Comparison of ENCODE assay signal across 9 cellular contexts in genomic region chr1:226940806-226941067, GRCh38. TPM values are rescaled to one million over a fixed set of nuclear protein-coding genes. Genes with fewer than 3 reads are reported as not detected.
A peak's percentile ranks its signal among the peaks of the same experiment; 100 is the strongest.
DNase-seq lines count a peak whose midpoint lies in the region; ATAC-seq, FAIRE-seq and TF ChIP-seq lines count a peak whose summit lies in the region.
"Had no signal": no experiment of that assay in that cellular context is flagged by ENCODE, and none has a peak within 500 bp of the region (broad histone marks: within the 10 kb centered on the region; RNA-seq: fewer than 3 reads in every experiment).

No MANE protein-coding gene starts in this region.

- H3K36me3 ChIP-seq in SK-N-SH (replicated peaks in 1 of 2; ENCODE audit: control insufficient read depth in 1 of 2, insufficient read depth in 2 of 2, low read length in 1 of 2) (no peaks in the 10 kb centered on the region), kidney (ENCODE audit: control insufficient read depth in 1 of 2, insufficient read depth in 2 of 2, low read length in 2 of 2) (no peaks in the 10 kb centered on the region), stomach smooth muscle (ENCODE audit: control insufficient read depth in 2 of 2, insufficient read depth in 2 of 2, low read length in 2 of 2) (no peaks in the 10 kb centered on the region)

- POLR2A ChIA-PET in SK-N-SH (lab: Yijun Ruan, JAX) = interaction anchor here (1.0 kb wide), 1 partner anchor 378 kb away, joined by 3 read pairs; the partner anchor contains the start of gene CDC42BPA

- H3K4me1 ChIP-seq in SK-N-SH (ENCODE audit: control insufficient read depth in 1 of 2, insufficient read depth in 2 of 2, low read depth in 1 of 2, low read length in 1 of 2) (peaks cover 4 to 15% of the 10 kb centered on the region in 2 experiments; a peak in 2 of 4 replicates), kidney (ENCODE audit: control insufficient read depth in 1 of 2, insufficient read depth in 1 of 2, low read depth in 1 of 2, low read length in 2 of 2) (peaks cover 28 to 40% of the 10 kb centered on the region in 2 donors), stomach smooth muscle (ENCODE audit: control insufficient read depth, insufficient read depth, low read length) (peaks cover 55% of the 10 kb centered on the region)

- no peaks in the 10 kb centered on the region for H3K79me2 ChIP-seq in SK-N-SH (ENCODE audit: insufficient read depth)

- no peaks in the 10 kb centered on the region for H3K36me3 Mint-ChIP-seq in activated naive CD8-positive, alpha-beta T cell

- DNase-seq in SK-N-SH (no peak), kidney (no peak), GM10266 (ENCODE audit: extremely low spot score) (no peak), hippocampal formation (lab: John Stamatoyannopoulos, UW) (no peak)

- H3K9me3 Mint-ChIP-seq in activated naive CD8-positive, alpha-beta T cell (ENCODE audit: low read depth) = no peaks in the 10 kb centered on the region

- H3K27ac ChIP-seq in SK-N-SH (ENCODE audit: low read depth in 2 of 2, low read length in 1 of 2) = no peak overlapping the region
- no peak overlapping the region for H3K27ac ChIP-seq in kidney (ENCODE audit: low read depth in 2 of 2, low read length in 2 of 2)
- H3K27ac ChIP-seq in stomach smooth muscle (ENCODE audit: low read length) = no peak overlapping the region

- WGBS in SK-N-SH (ENCODE audit: low lambda C conversion rate) = 68% methylated on average over 5 of the region's 6 CpGs

- H3K27me3 Mint-ChIP-seq in activated naive CD8-positive, alpha-beta T cell = no peaks in the 10 kb centered on the region

- TF ChIP-seq RAD21 in SK-N-SH (IDR thresholded peaks at IDR 0.05; ENCODE audit: low read length) = no peak

- peak overlapping the region; percentile 90; the same call in 1 of the 2 replicates for H2AFZ ChIP-seq in SK-N-SH (ENCODE audit: low read depth)

- no peaks in the 10 kb centered on the region for H4K20me1 ChIP-seq in SK-N-SH (ENCODE audit: insufficient read depth)

- H3K27me3 ChIP-seq in SK-N-SH (ENCODE audit: insufficient read depth) (no peaks in the 10 kb centered on the region), stomach smooth muscle (ENCODE audit: control insufficient read depth in 1 of 2, insufficient read depth in 2 of 2, low read length in 2 of 2) (no peaks in the 10 kb centered on the region)

- no peaks in the 10 kb centered on the region for H3K9me2 ChIP-seq in SK-N-SH

- ATAC-seq in SK-N-SH treated with all-trans-retinoic acid at 6 μM for 48 hours (no peak), HG02840 (IDR thresholded peaks at IDR 0.05; ENCODE audit: low FRiP score, unreplicated experiment) (no peak)

- H3K9ac ChIP-seq in SK-N-SH (peak overlapping the region; percentile 52; the same call in 1 of the 2 replicates), kidney (ENCODE audit: low read length in 2 of 2) (peak overlapping the region in 1 of 2 donors; percentile 53), stomach smooth muscle (ENCODE audit: low read length in 2 of 2) (peak overlapping the region; percentile 57 to 69)

- H3K4me1 Mint-ChIP-seq in activated naive CD8-positive, alpha-beta T cell (ENCODE audit: low read depth) = peaks cover 56% of the 10 kb centered on the region

- peaks cover 6% of the 10 kb centered on the region for H3F3A ChIP-seq in SK-N-SH (replicated peaks; ENCODE audit: insufficient read depth)

- no peak for TF ChIP-seq CTCF in SK-N-SH (IDR thresholded peaks at IDR 0.05)
- TF ChIP-seq CTCF in kidney (IDR thresholded peaks at IDR 0.05; ENCODE audit: borderline replicate concordance, extremely low read depth, insufficient read depth) = no peak
- TF ChIP-seq CTCF in GM10266 (IDR thresholded peaks at IDR 0.05; ENCODE audit: control insufficient read depth, insufficient read depth, low read depth, missing control alignments) = no peak

- peak overlapping the region; percentile 92 for H3K4me2 ChIP-seq in SK-N-SH

- H3K9me3 ChIP-seq in SK-N-SH (no peaks in the 10 kb centered on the region), kidney (ENCODE audit: control insufficient read depth in 1 of 2, low read length in 2 of 2) (no peaks in the 10 kb centered on the region), stomach smooth muscle (ENCODE audit: control insufficient read depth in 2 of 2, low read length in 2 of 2) (no peaks in the 10 kb centered on the region)

- CTCF ChIA-PET in SK-N-SH (lab: Yijun Ruan, JAX) = interaction anchor here (0.6 to 1.5 kb wide), 2 partner anchors 466 to 532 kb away, joined by 3 read pairs; no protein-coding TSS in a partner anchor

- H3K4me3 Mint-ChIP-seq in activated naive CD8-positive, alpha-beta T cell = peak overlapping the region; percentile 91

- H3K4me3 ChIP-seq in SK-N-SH (ENCODE audit: low read depth in 2 of 2, low read length in 1 of 2) (peak overlapping the region; percentile 61 to 75), kidney (ENCODE audit: low read length in 2 of 2) (peak overlapping the region; percentile 61 to 87), stomach smooth muscle (ENCODE audit: low read length in 2 of 2) (peak overlapping the region; percentile 81 to 96)

- peak overlapping the region; percentile 90 for H3K27ac Mint-ChIP-seq in activated naive CD8-positive, alpha-beta T cell

- no peak for FAIRE-seq in kidney (lab: Jason Lieb, UNC)
- FAIRE-seq: A204.1 had no signal

- TF ChIP-seq EP300 in SK-N-SH (IDR thresholded peaks at IDR 0.05; ENCODE audit: borderline replicate concordance in 1 of 2, low read depth in 1 of 2, low read length in 1 of 2) = no peak

- intact Hi-C loops in kidney (cut with DNase I) = no loop called here

TF ChIP-seq in SK-N-SH, 30 proteins besides CTCF, POLR2A, EP300 and RAD21 (continues in another document):
- TF ChIP-seq NRF1 (IDR thresholded peaks at IDR 0.05; ENCODE audit: low read depth, low read length) = no peak
- no peak for TF ChIP-seq EZH2phosphoT487 (IDR thresholded peaks at IDR 0.05; ENCODE audit: borderline replicate concordance, low read depth)
- no peak for TF ChIP-seq POLR2AphosphoS5 (IDR thresholded peaks at IDR 0.05; ENCODE audit: low read depth, low read length)
- TF ChIP-seq FOSL2 (IDR thresholded peaks at IDR 0.05; ENCODE audit: borderline replicate concordance, low read depth) = no peak
- no peak for TF ChIP-seq TEAD4 (IDR thresholded peaks at IDR 0.05; ENCODE audit: borderline replicate concordance, insufficient read depth)
- TF ChIP-seq, protein P1, sequence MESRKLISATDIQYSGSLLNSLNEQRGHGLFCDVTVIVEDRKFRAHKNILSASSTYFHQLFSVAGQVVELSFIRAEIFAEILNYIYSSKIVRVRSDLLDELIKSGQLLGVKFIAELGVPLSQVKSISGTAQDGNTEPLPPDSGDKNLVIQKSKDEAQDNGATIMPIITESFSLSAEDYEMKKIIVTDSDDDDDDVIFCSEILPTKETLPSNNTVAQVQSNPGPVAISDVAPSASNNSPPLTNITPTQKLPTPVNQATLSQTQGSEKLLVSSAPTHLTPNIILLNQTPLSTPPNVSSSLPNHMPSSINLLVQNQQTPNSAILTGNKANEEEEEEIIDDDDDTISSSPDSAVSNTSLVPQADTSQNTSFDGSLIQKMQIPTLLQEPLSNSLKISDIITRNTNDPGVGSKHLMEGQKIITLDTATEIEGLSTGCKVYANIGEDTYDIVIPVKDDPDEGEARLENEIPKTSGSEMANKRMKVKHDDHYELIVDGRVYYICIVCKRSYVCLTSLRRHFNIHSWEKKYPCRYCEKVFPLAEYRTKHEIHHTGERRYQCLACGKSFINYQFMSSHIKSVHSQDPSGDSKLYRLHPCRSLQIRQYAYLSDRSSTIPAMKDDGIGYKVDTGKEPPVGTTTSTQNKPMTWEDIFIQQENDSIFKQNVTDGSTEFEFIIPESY (IDR thresholded peaks at IDR 0.05; ENCODE audit: borderline replicate concordance, low read depth) = no peak
- TF ChIP-seq SIN3A (IDR thresholded peaks at IDR 0.05; ENCODE audit: borderline replicate concordance, low read depth, low read length) = no peak
- TF ChIP-seq RCOR1 (IDR thresholded peaks at IDR 0.05; ENCODE audit: low read length) = no peak

TF ChIP-seq in SK-N-SH treated with all-trans-retinoic acid at 6 μM for 48 hours, 23 proteins besides CTCF, POLR2A, EP300 and RAD21:
- TF ChIP-seq, protein P2, sequence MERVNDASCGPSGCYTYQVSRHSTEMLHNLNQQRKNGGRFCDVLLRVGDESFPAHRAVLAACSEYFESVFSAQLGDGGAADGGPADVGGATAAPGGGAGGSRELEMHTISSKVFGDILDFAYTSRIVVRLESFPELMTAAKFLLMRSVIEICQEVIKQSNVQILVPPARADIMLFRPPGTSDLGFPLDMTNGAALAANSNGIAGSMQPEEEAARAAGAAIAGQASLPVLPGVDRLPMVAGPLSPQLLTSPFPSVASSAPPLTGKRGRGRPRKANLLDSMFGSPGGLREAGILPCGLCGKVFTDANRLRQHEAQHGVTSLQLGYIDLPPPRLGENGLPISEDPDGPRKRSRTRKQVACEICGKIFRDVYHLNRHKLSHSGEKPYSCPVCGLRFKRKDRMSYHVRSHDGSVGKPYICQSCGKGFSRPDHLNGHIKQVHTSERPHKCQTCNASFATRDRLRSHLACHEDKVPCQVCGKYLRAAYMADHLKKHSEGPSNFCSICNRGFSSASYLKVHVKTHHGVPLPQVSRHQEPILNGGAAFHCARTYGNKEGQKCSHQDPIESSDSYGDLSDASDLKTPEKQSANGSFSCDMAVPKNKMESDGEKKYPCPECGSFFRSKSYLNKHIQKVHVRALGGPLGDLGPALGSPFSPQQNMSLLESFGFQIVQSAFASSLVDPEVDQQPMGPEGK (CRISPR knock-in tag; IDR thresholded peaks at IDR 0.05; ENCODE audit: borderline replicate concordance) = no peak
- TF ChIP-seq ZFP3 (CRISPR knock-in tag; IDR thresholded peaks at IDR 0.05) (no peak), CSDC2 (CRISPR knock-in tag; IDR thresholded peaks at IDR 0.05) (no peak)

RNA-seq across cellular contexts. Expression of gene COQ8A, which starts 0.6 kb away (rescaled TPM):
- 11.8 and 12.1 TPM in 2 replicates for polyA plus RNA-seq in SK-N-SH (2012; rRNA removed)
- 6.6 and 8.3 TPM in 2 replicates for polyA plus RNA-seq in SK-N-SH (2012; cell fraction: cytosol; rRNA removed)
- 34.6 and 42.3 TPM in 2 replicates for polyA plus RNA-seq in SK-N-SH (2012; cell fraction: nucleus; rRNA removed)
- 29.4 TPM for total RNA-seq in kidney
- 44.1 TPM for polyA plus RNA-seq in kidney (ENCODE audit: insufficient read depth, low read depth, low replicate concordance)
